21 cellular contexts compared by ENCODE assay signal in genomic region chr18:53033128-53033527, GRCh38.
A peak's percentile ranks its signal among the peaks of the same experiment; 100 is the strongest.
DNase-seq lines count a peak whose midpoint lies in the region; ATAC-seq, FAIRE-seq and TF ChIP-seq lines count a peak whose summit lies in the region.
"Had no signal": no experiment of that assay in that cellular context is flagged by ENCODE, and none has a peak within 500 bp of the region (broad histone marks: within the 10 kb centered on the region; RNA-seq: fewer than 3 reads in every experiment).

No MANE protein-coding gene starts in this region.

- intact Hi-C loops in HepG2 (cut with micrococcal nuclease; ENCODE audit: unreplicated experiment) (no loop called here), right lobe of liver (cut with DNase I) (no loop called here), left lung (cut with DNase I) (no loop called here)

- TF ChIP-seq EP300 in HepG2 (IDR thresholded peaks at IDR 0.05; ENCODE audit: low read depth in 2 of 2, low read length in 2 of 2) (no peak), HepG2 (CRISPR knock-in tag; IDR thresholded peaks at IDR 0.05; ENCODE audit: borderline replicate concordance) (no peak)

- H3K9ac ChIP-seq in HepG2 (ENCODE audit: insufficient read depth, low read depth, low read length) (no peak overlapping the region), adipocyte (ENCODE audit: low read length) (no peak overlapping the region)
- H3K9ac ChIP-seq: BLaER1 treated with 17β-estradiol and CSF1 and Interleukin-3, amounts not matched to agents 10 nM and 100 nM had no signal

- H3K4me3 ChIP-seq in HepG2 (replicated peaks in 1 of 3; ENCODE audit: insufficient read depth in 1 of 3, low read depth in 2 of 3, low read length in 3 of 3): no peak overlapping the region
- no peak overlapping the region for H3K4me3 ChIP-seq in right lobe of liver
- no peak overlapping the region for H3K4me3 ChIP-seq in adipocyte (ENCODE audit: low read length)
- no peak overlapping the region for H3K4me3 ChIP-seq in left lung
- H3K4me3 ChIP-seq: BLaER1 treated with 17β-estradiol and CSF1 and Interleukin-3, amounts not matched to agents 10 nM and 100 nM; GM23338; K562 had no signal

- no peaks in the 10 kb centered on the region for H4K20me1 ChIP-seq in HepG2 (ENCODE audit: insufficient read depth, low read length)
- H4K20me1 ChIP-seq: BLaER1 treated with 17β-estradiol and CSF1 and Interleukin-3, amounts not matched to agents 10 nM and 100 nM had no signal

- WGBS in HepG2 (ENCODE audit: low lambda C conversion rate): 57% methylated on average over 3 of the region's 3 CpGs
- 49% methylated on average over 2 of the region's 3 CpGs for WGBS in right lobe of liver (ENCODE audit: insufficient coverage, low coverage, low lambda C conversion rate, missing lambda C conversion rate)

- H3K4me3 Mint-ChIP-seq in stimulated activated effector memory CD8-positive, alpha-beta T cell treated with anti-CD3 and anti-CD28 coated beads, Interleukin-12 subunit alpha, Interleukin-12 subunit beta, amount 100 ng/mL, for 72 hours: no peak overlapping the region
- H3K4me3 Mint-ChIP-seq: B cell; CD8-positive, alpha-beta T cell; GM23338; HFFc6 had no signal

- no TSS peak for BruUV-seq in HepG2 (replicated peaks; lab: Mats Ljungman, UMichigan)

- no peak overlapping the region for H2AFZ ChIP-seq in HepG2 (ENCODE audit: low read length)
- H2AFZ ChIP-seq: GM23338 had no signal

- H3K4me2 ChIP-seq in HepG2 (ENCODE audit: low read depth, low read length): no peak overlapping the region
- H3K4me2 ChIP-seq: BLaER1 treated with 17β-estradiol and CSF1 and Interleukin-3, amounts not matched to agents 10 nM and 100 nM; GM23338 had no signal

- H3K36me3 ChIP-seq in HepG2 (replicated peaks in 1 of 2; ENCODE audit: control insufficient read depth in 1 of 2, insufficient read depth in 2 of 2, low read length in 2 of 2) (no peaks in the 10 kb centered on the region), right lobe of liver (no peaks in the 10 kb centered on the region), adipocyte (ENCODE audit: control insufficient read depth, insufficient read depth, low read length, severe bottlenecking) (no peaks in the 10 kb centered on the region), left lung (no peaks in the 10 kb centered on the region)
- H3K36me3 ChIP-seq: BLaER1 treated with 17β-estradiol and CSF1 and Interleukin-3, amounts not matched to agents 10 nM and 100 nM had no signal

- in situ Hi-C loops in HepG2 (cut with HindIII; ENCODE audit: extremely low pct_ligation_motif_present, low pct_unique_long_range_greater_than_20kb): no loop called here

- POLR2A ChIA-PET in HepG2 (lab: Yijun Ruan, JAX): no interaction called here

- DNase-seq in HepG2 (ENCODE audit: low spot score) (no peak), right lobe of liver (no peak), adipocyte (ENCODE audit: low read depth) (peak; percentile 3), left lung (no peak), glomerular visceral epithelial cell (ENCODE audit: extremely low spot score) (no peak)
- DNase-seq in stimulated activated effector memory CD8-positive, alpha-beta T cell treated with anti-CD3 and anti-CD28 coated beads, Interleukin-12 subunit alpha, Interleukin-12 subunit beta, amount 100 ng/mL, for 72 hours (ENCODE audit: low spot score in 2 of 2): no peak
- DNase-seq: CD8-positive, alpha-beta T cell; DMS 273 treated with DMSO at 0.1 percent for 48 hours; DMS53; DND-41; EL; H7; HFFc6 had no signal

- no peak for TF ChIP-seq RAD21 in HepG2 (CRISPR knock-in tag; IDR thresholded peaks at IDR 0.05)

- H3K27ac Mint-ChIP-seq in stimulated activated effector memory CD8-positive, alpha-beta T cell treated with anti-CD3 and anti-CD28 coated beads, Interleukin-12 subunit alpha, Interleukin-12 subunit beta, amount 100 ng/mL, for 72 hours: no peak overlapping the region
- H3K27ac Mint-ChIP-seq: B cell; CD8-positive, alpha-beta T cell; GM23338; HFFc6 had no signal

- H3K27me3 ChIP-seq in HepG2 (ENCODE audit: control insufficient read depth in 1 of 2, insufficient read depth in 2 of 2, low read length in 2 of 2): no peaks in the 10 kb centered on the region
- H3K27me3 ChIP-seq in right lobe of liver: no peaks in the 10 kb centered on the region
- no peaks in the 10 kb centered on the region for H3K27me3 ChIP-seq in adipocyte (replicated peaks; ENCODE audit: control insufficient read depth, insufficient read depth, low read length)
- H3K27me3 ChIP-seq in left lung: no peaks in the 10 kb centered on the region
- H3K27me3 ChIP-seq: BLaER1 treated with 17β-estradiol and CSF1 and Interleukin-3, amounts not matched to agents 10 nM and 100 nM had no signal

- no peaks in the 10 kb centered on the region for H3K79me2 ChIP-seq in HepG2 (ENCODE audit: insufficient read depth, low read length)

- H3K27ac ChIP-seq in HepG2 (ENCODE audit: extremely low read length, insufficient read depth, low read length) (no peak overlapping the region), right lobe of liver (no peak overlapping the region), left lung (no peak overlapping the region)
- H3K27ac ChIP-seq: BLaER1 treated with 17β-estradiol and CSF1 and Interleukin-3, amounts not matched to agents 10 nM and 100 nM had no signal

- CTCF ChIA-PET in HepG2 (lab: Yijun Ruan, JAX; ENCODE audit: low intra/inter-chr PET ratio, low total read pairs): no interaction called here

- ATAC-seq in HepG2: no peak
- ATAC-seq in right lobe of liver: no peak
- ATAC-seq in left lung: peak; percentile 58
- no peak for ATAC-seq in stimulated activated effector memory CD8-positive, alpha-beta T cell treated with anti-CD3 and anti-CD28 coated beads, Interleukin-12 subunit alpha, Interleukin-12 subunit beta, amount 100 ng/mL, for 72 hours
- ATAC-seq in GM19035 (IDR thresholded peaks at IDR 0.05; ENCODE audit: unreplicated experiment): no peak
- ATAC-seq: CD8-positive, alpha-beta T cell; GM23338; HCT116; K562 had no signal

- H3K9me3 ChIP-seq in HepG2 (ENCODE audit: low read length) (no peaks in the 10 kb centered on the region; the same call in none of the 2 replicates), right lobe of liver (no peaks in the 10 kb centered on the region), adipocyte (ENCODE audit: control insufficient read depth, low read length) (no peaks in the 10 kb centered on the region), left lung (no peaks in the 10 kb centered on the region)
- H3K9me3 ChIP-seq: BLaER1 treated with 17β-estradiol and CSF1 and Interleukin-3, amounts not matched to agents 10 nM and 100 nM had no signal

- FAIRE-seq in HepG2 (lab: Jason Lieb, UNC): no peak
- FAIRE-seq: GM12891, GM18507, K562 had no signal

- TF ChIP-seq CTCF in HepG2 (CRISPR knock-in tag; IDR thresholded peaks at IDR 0.05): no peak
- no peak for TF ChIP-seq CTCF in right lobe of liver (IDR thresholded peaks at IDR 0.05)
- no peak for TF ChIP-seq CTCF in left lung (IDR thresholded peaks at IDR 0.05)

- H3K4me1 ChIP-seq in HepG2 (ENCODE audit: insufficient read depth, low read length) (no peaks in the 10 kb centered on the region), right lobe of liver (no peaks in the 10 kb centered on the region), adipocyte (ENCODE audit: control insufficient read depth, insufficient read depth, low read length) (no peaks in the 10 kb centered on the region), left lung (no peaks in the 10 kb centered on the region)
- H3K4me1 ChIP-seq: BLaER1 treated with 17β-estradiol and CSF1 and Interleukin-3, amounts not matched to agents 10 nM and 100 nM had no signal

- TF ChIP-seq POLR2A in HepG2 (IDR thresholded peaks at IDR 0.05; ENCODE audit: insufficient read depth in 1 of 2, low read depth in 2 of 2, low read length in 2 of 2) (no peak), right lobe of liver (IDR thresholded peaks at IDR 0.05) (no peak)

- no peaks in the 10 kb centered on the region for H3K4me1 Mint-ChIP-seq in stimulated activated effector memory CD8-positive, alpha-beta T cell treated with anti-CD3 and anti-CD28 coated beads, Interleukin-12 subunit alpha, Interleukin-12 subunit beta, amount 100 ng/mL, for 72 hours
- H3K4me1 Mint-ChIP-seq: B cell, GM23338 had no signal

- H3K36me3 Mint-ChIP-seq in stimulated activated effector memory CD8-positive, alpha-beta T cell treated with anti-CD3 and anti-CD28 coated beads, Interleukin-12 subunit alpha, Interleukin-12 subunit beta, amount 100 ng/mL, for 72 hours: no peaks in the 10 kb centered on the region
- H3K36me3 Mint-ChIP-seq: CD8-positive, alpha-beta T cell had no signal

- H3K9me3 Mint-ChIP-seq in stimulated activated effector memory CD8-positive, alpha-beta T cell treated with anti-CD3 and anti-CD28 coated beads, Interleukin-12 subunit alpha, Interleukin-12 subunit beta, amount 100 ng/mL, for 72 hours: peaks cover 5% of the 10 kb centered on the region
- H3K9me3 Mint-ChIP-seq: CD8-positive, alpha-beta T cell; GM23338; HFFc6 had no signal

TF ChIP-seq in HepG2, 621 proteins besides CTCF, POLR2A, EP300 and RAD21:
- no peak for TF ChIP-seq JDP2 (CRISPR knock-in tag; IDR thresholded peaks at IDR 0.05; ENCODE audit: borderline replicate concordance)
- peak; percentile 74 for TF ChIP-seq CEBPB (IDR thresholded peaks at IDR 0.05; ENCODE audit: borderline replicate concordance, low read depth, low read length)
TF ChIP-seq in HepG2: peak in this region for 1.
